In genomic region chr3:160451602-160452001, GRCh38 we compare ENCODE assay signal across 19 cellular contexts.
"Had no signal": no experiment of that assay in that cellular context is flagged by ENCODE, and none has a peak within 500 bp of the region (broad histone marks: within the 10 kb centered on the region; RNA-seq: fewer than 3 reads in every experiment).

No MANE protein-coding gene starts in this region.

- H3K9me3 ChIP-seq: body of pancreas, lower lobe of right lung, tibial nerve had no signal

- H3K4me3 ChIP-seq: body of pancreas, esophagus squamous epithelium, lower lobe of right lung, tibial nerve had no signal

- H3K4me3 Mint-ChIP-seq: activated CD4-positive, alpha-beta T cell treated with anti-CD3 and anti-CD28 coated beads, Interleukin-2, amount 10 ng/mL, durations not matched to agents 24 days and 14 days; activated T-cell treated with anti-CD3 and anti-CD28 coated beads, Interleukin-2, amount 50 U/mL, for 24 hours; mesothelial cell of epicardium; nephron progenitor cell had no signal

- H3K27me3 ChIP-seq: body of pancreas had no signal

- H3K27ac Mint-ChIP-seq: activated CD4-positive, alpha-beta T cell treated with anti-CD3 and anti-CD28 coated beads, Interleukin-2, amount 10 ng/mL, durations not matched to agents 24 days and 14 days; activated CD8-positive, alpha-beta T cell treated with anti-CD3 and anti-CD28 coated beads, Interleukin-2, amount 10 ng/mL, durations not matched to agents 7 days and 5 days; activated naive CD4-positive, alpha-beta T cell treated with anti-CD3 and anti-CD28 coated beads for 36 hours; activated T-cell treated with anti-CD3 and anti-CD28 coated beads, Interleukin-2, amount 50 U/mL, for 24 hours; activated T-helper 2 cell treated with anti-CD3 and anti-CD28 coated beads, Interferon-gamma antibody, Interleukin-2, Interleukin-4, amounts not matched to agents 10 μg/mL and 5 μg/mL and 100 μg/mL, durations not matched to agents 14 hours and 24 hours and 36 hours; effector memory CD8-positive, alpha-beta T cell; mesothelial cell of epicardium; nephron progenitor cell; progenitor cell of endocrine pancreas had no signal

- DNase-seq: activated CD4-positive, alpha-beta T cell treated with anti-CD3 and anti-CD28 coated beads, Interleukin-2, amount 10 ng/mL, durations not matched to agents 24 days and 14 days; activated CD4-positive, CD25-positive, alpha-beta regulatory T cell; activated CD8-positive, alpha-beta T cell treated with anti-CD3 and anti-CD28 coated beads, Interleukin-2, amount 10 ng/mL, durations not matched to agents 7 days and 5 days; activated naive CD4-positive, alpha-beta T cell treated with anti-CD3 and anti-CD28 coated beads for 36 hours; activated T-cell treated with anti-CD3 and anti-CD28 coated beads, Interleukin-2, amount 50 U/mL, for 24 hours; body of pancreas; dermis blood vessel endothelial cell; effector memory CD8-positive, alpha-beta T cell; esophagus squamous epithelium; hypothalamus; lower lobe of right lung; nephron progenitor cell; occipital lobe; stimulated activated naive CD8-positive, alpha-beta T cell treated with anti-CD3 and anti-CD28 coated beads, Interleukin-15, Interleukin-2, amounts not matched to agents 100 U/mL and 50 U/mL, for 24 hours; T-helper 9 cell had no signal

- H3K9me3 Mint-ChIP-seq: activated naive CD4-positive, alpha-beta T cell treated with anti-CD3 and anti-CD28 coated beads for 36 hours; effector memory CD8-positive, alpha-beta T cell had no signal

- H3K27ac ChIP-seq: body of pancreas, esophagus squamous epithelium, lower lobe of right lung, tibial nerve had no signal

- H3K36me3 ChIP-seq: esophagus squamous epithelium, lower lobe of right lung, tibial nerve had no signal

- H3K27me3 Mint-ChIP-seq: activated T-cell treated with anti-CD3 and anti-CD28 coated beads, Interleukin-2, amount 50 U/mL, for 24 hours; effector memory CD8-positive, alpha-beta T cell had no signal

- ATAC-seq: activated CD8-positive, alpha-beta T cell treated with anti-CD3 and anti-CD28 coated beads, Interleukin-2, amount 10 ng/mL, durations not matched to agents 7 days and 5 days; body of pancreas; effector memory CD8-positive, alpha-beta T cell; lower lobe of right lung; stimulated activated naive CD8-positive, alpha-beta T cell treated with anti-CD3 and anti-CD28 coated beads, Interleukin-15, Interleukin-2, amounts not matched to agents 100 U/mL and 50 U/mL, for 24 hours had no signal
